Comparison of ENCODE assay signal across 27 cellular contexts in the genomic region with DNA sequence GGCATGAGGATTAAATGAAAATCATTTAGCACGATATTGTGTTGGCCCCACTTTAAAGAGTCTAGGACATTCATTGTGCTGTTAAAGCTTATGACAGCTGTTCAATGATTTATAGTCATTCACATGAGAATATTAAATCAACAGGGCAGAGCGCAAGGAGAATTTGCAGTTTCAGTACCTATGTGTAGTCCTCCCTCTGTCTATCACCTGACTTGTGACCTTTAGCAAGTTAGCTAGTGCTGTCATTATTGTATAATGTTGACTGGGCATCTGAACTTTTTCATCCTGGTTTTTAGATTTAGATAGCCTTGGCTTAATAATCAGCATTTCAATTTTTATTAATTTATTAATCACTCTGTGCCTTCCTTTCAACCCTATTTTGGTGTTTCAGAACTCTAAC. TPM values are rescaled to one million over a fixed set of nuclear protein-coding genes. Genes with fewer than 3 reads are reported as not detected.
DNase-seq lines count a peak whose midpoint lies in the region; ATAC-seq, FAIRE-seq and TF ChIP-seq lines count a peak whose summit lies in the region.
"Had no signal": no experiment of that assay in that cellular context is flagged by ENCODE, and none has a peak within 500 bp of the region (broad histone marks: within the 10 kb centered on the region; RNA-seq: fewer than 3 reads in every experiment).

No MANE protein-coding gene starts in this region.

- no peak for TF ChIP-seq CTCF in K562 (IDR thresholded peaks at IDR 0.05 in 2 of 3, conservative IDR thresholded peaks at IDR 0.05 in 1 of 3; ENCODE audit: insufficient read depth in 2 of 3, low read depth in 1 of 3, low read length in 3 of 3)
- no peak for TF ChIP-seq CTCF in right lobe of liver (IDR thresholded peaks at IDR 0.05)

- no peak for TF ChIP-seq POLR2A in K562 (conservative IDR thresholded peaks at IDR 0.05)
- TF ChIP-seq POLR2A in right lobe of liver (IDR thresholded peaks at IDR 0.05) = no peak

- no peaks in the 10 kb centered on the region for H3K27me3 ChIP-seq in K562 (ENCODE audit: control insufficient read depth in 2 of 2, insufficient read depth in 2 of 2, low read length in 2 of 2)
- H3K27me3 ChIP-seq in right lobe of liver = no peaks in the 10 kb centered on the region
- H3K27me3 ChIP-seq: BLaER1, MG63 had no signal

- no peak for FAIRE-seq in K562 (lab: Jason Lieb, UNC)
- FAIRE-seq: A204.1, D721Med, GM18507, HTR-8/SVneo had no signal

- no peaks in the 10 kb centered on the region for H3K79me2 ChIP-seq in K562 (ENCODE audit: control insufficient read depth, insufficient read depth, low read length)

- H3K9me1 ChIP-seq in K562 (ENCODE audit: control insufficient read depth, insufficient read depth, low read length) = no peaks in the 10 kb centered on the region

- ATAC-seq in Right ventricle myocardium superior (ENCODE audit: poor library complexity) (peak; percentile 6), left ventricle myocardium superior (no peak), K562 (no peak), right lobe of liver (peak in 3 of 4 donors; percentile 42 to 64 (median 43)), left colon (no peak), HG03039 (IDR thresholded peaks at IDR 0.05; ENCODE audit: unreplicated experiment) (no peak)

- POLR2A ChIA-PET in K562 (lab: Yijun Ruan, JAX) = interaction anchor here (0.9 to 1.3 kb wide), 3 partner anchors 10 to 29 kb away, joined by 3 to 4 read pairs (median 4); no protein-coding TSS in a partner anchor

- BruUV-seq in K562 (replicated peaks; lab: Mats Ljungman, UMichigan) = no TSS peak

- no peaks in the 10 kb centered on the region for H3K4me1 ChIP-seq in K562 (replicated peaks in 1 of 2; ENCODE audit: control insufficient read depth in 2 of 2, insufficient read depth in 2 of 2, low read length in 2 of 2)
- no peaks in the 10 kb centered on the region for H3K4me1 ChIP-seq in right lobe of liver
- H3K4me1 ChIP-seq: BLaER1 had no signal

- no peak for TF ChIP-seq RAD21 in K562 (CRISPR knock-in tag; conservative IDR thresholded peaks at IDR 0.05 in 1 of 2, IDR thresholded peaks at IDR 0.05 in 1 of 2)

- in situ Hi-C loops in K562 (cut with MboI) = no loop called here

- no peak overlapping the region for H3K9ac ChIP-seq in K562 (ENCODE audit: insufficient read depth in 1 of 2, low read depth in 2 of 2, low read length in 2 of 2)
- H3K9ac ChIP-seq: BLaER1, GM23248 had no signal

- CTCF ChIA-PET in K562 (lab: Yijun Ruan, JAX; ENCODE audit: low intra/inter-chr PET ratio) = no interaction called here

- H3K27ac ChIP-seq in K562 (ENCODE audit: extremely low read depth, low read depth, low read length) (no peak overlapping the region), right lobe of liver (no peak overlapping the region)
- H3K27ac ChIP-seq: BLaER1, GM23248, PC-9 had no signal

- no peak for DNase-seq in Right ventricle myocardium superior
- DNase-seq in left ventricle myocardium superior = no peak
- peak; percentile 6 for DNase-seq in NCI-H1694 (lab: John Stamatoyannopoulos, UW)
- no peak for DNase-seq in K562 (ENCODE audit: extremely low read depth in 1 of 4, low spot score in 3 of 4)
- DNase-seq in right lobe of liver = no peak
- DNase-seq in left colon = no peak
- DNase-seq: CD4-positive, CD25-positive, alpha-beta regulatory T cell; DMS53; GM23248; H9; HFFc6; KG1; MG63; NCI-H1930; NCI-H2107; NCI-H446 treated with DMSO at 0.1 percent for 48 hours; NCI-H526; PC-9; RPMI8226; SHP77 treated with DMSO at 0.1 percent for 48 hours had no signal

- H3K9me3 ChIP-seq in K562 (replicated peaks; ENCODE audit: control insufficient read depth, insufficient read depth, low read depth, low read length) (no peaks in the 10 kb centered on the region), right lobe of liver (no peaks in the 10 kb centered on the region)
- H3K9me3 ChIP-seq: BLaER1, MG63 had no signal

- intact Hi-C loops in Right ventricle myocardium superior (cut with DNase I) (no loop called here), left ventricle myocardium superior (cut with micrococcal nuclease) (no loop called here), K562 (cut with micrococcal nuclease) (no loop called here), right lobe of liver (cut with DNase I) (no loop called here), left colon (cut with DNase I, micrococcal nuclease) (no loop called here)

- WGBS in K562 (ENCODE audit: insufficient coverage, low coverage, missing lambda C conversion rate) = 86% methylated on average over 2 of the region's 2 CpGs
- WGBS in right lobe of liver (ENCODE audit: insufficient coverage, low coverage, low lambda C conversion rate, missing lambda C conversion rate) = 83% methylated on average over 2 of the region's 2 CpGs

- H3K36me3 ChIP-seq in K562 (ENCODE audit: control insufficient read depth, insufficient read depth, low read length) = peaks cover 79% of the 10 kb centered on the region
- H3K36me3 ChIP-seq in right lobe of liver = no peaks in the 10 kb centered on the region

- H4K20me1 ChIP-seq in K562 (replicated peaks; ENCODE audit: control insufficient read depth, insufficient read depth, low read length) = no peaks in the 10 kb centered on the region
- H4K20me1 ChIP-seq: BLaER1 had no signal

- H3K4me3 ChIP-seq in K562 (no peak overlapping the region), right lobe of liver (no peak overlapping the region)
- H3K4me3 ChIP-seq: BLaER1, GM23248, MG63, PC-9, SK-N-MC had no signal

- H2AFZ ChIP-seq in K562 (ENCODE audit: low read depth, low read length) = no peak overlapping the region
- H2AFZ ChIP-seq: GM23248, PC-9 had no signal

- no peak overlapping the region for H3K4me2 ChIP-seq in K562 (ENCODE audit: insufficient read depth, low read length)
- H3K4me2 ChIP-seq: BLaER1, PC-9 had no signal

- TF ChIP-seq EP300 in K562 (IDR thresholded peaks at IDR 0.05; ENCODE audit: low read length) = no peak

TF ChIP-seq in K562, 482 proteins besides CTCF, POLR2A, EP300 and RAD21:
- TF ChIP-seq ZFP30 (CRISPR knock-in tag; IDR thresholded peaks at IDR 0.05; ENCODE audit: borderline replicate concordance) = no peak
- peak; percentile 42 for TF ChIP-seq MEIS2 (IDR thresholded peaks at IDR 0.05; ENCODE audit: partially characterized antibody)
TF ChIP-seq in K562: peak in this region for 1.

RNA-seq across cellular contexts. Expression of gene BLM, which starts 46.6 kb away (rescaled TPM):
- total RNA-seq in Right ventricle myocardium superior = 37.0 TPM
- 35.9 TPM for total RNA-seq in left ventricle myocardium superior
- total RNA-seq in K562 (2011; cell fraction: chromatin; rRNA removed; ENCODE audit: low replicate concordance) = 33.0 and 98.2 TPM in 2 replicates
- 9.7 and 20.7 TPM in 2 replicates for total RNA-seq in K562 (2011; cell fraction: nucleolus; rRNA removed)
- 25.2 and 32.3 TPM in 2 replicates for total RNA-seq in K562 (2011; cell fraction: nucleoplasm; rRNA removed)
- 37.9 and 52.4 TPM in 2 replicates for total RNA-seq in K562 (2014; rRNA removed)
- 56.0 and 62.5 TPM in 2 replicates for total RNA-seq in K562 (2014; rRNA removed; fragmentation: Illumina TruSeq; extraction: Trizol)
- total RNA-seq in K562 (2015; rRNA removed; fragmentation: Illumina TruSeq; extraction: Trizol) = 49.5 and 51.5 TPM in 2 replicates
- 43.4 and 43.9 TPM in 2 replicates for total RNA-seq in K562 (2021)
- 36.5 and 45.5 TPM in 2 replicates for polyA plus RNA-seq in K562 (2011; rRNA removed)
- polyA plus RNA-seq in K562 (2011; cell fraction: cytosol; rRNA removed) = 13.9 and 18.1 TPM in 2 replicates
- 47.2 and 66.0 TPM in 2 replicates for polyA plus RNA-seq in K562 (2011; cell fraction: nucleus; rRNA removed)
- 24.4 and 33.5 TPM in 2 replicates for polyA plus RNA-seq in K562 (2012)
- 28.0 and 41.6 TPM in 2 replicates for polyA plus RNA-seq in K562 (2014; fragmentation: Illumina TruSeq; extraction: Trizol)
- 10 to 100 TPM; 21.0 to 29.7 TPM for polyA plus RNA-seq in K562 (2014; fragmentation: Nextera tagmentation; extraction: Ambion mirVana)
- polyA plus RNA-seq in K562 (2014; rRNA removed) = 22.6 and 35.7 TPM in 2 replicates
- 76.2 and 80.4 TPM in 2 replicates for polyA minus RNA-seq in K562 (2011; rRNA and poly(A)+ RNA removed)
- polyA minus RNA-seq in K562 (2011; cell fraction: cytosol; rRNA and poly(A)+ RNA removed) = 11.6 and 17.2 TPM in 2 replicates
- 14.8 and 27.4 TPM in 2 replicates for polyA minus RNA-seq in K562 (2011; cell fraction: nucleus; rRNA and poly(A)+ RNA removed)
- total RNA-seq in right lobe of liver = 1 to 10 TPM in 2 of 6 experiments, under 1 TPM in 4; 0.20 to 2.3 (median 0.45) TPM
- 1 to 10 TPM; 3.3 to 3.6 TPM for total RNA-seq in left colon

Comparison
In these comparisons a context has a peak if more than half of its experiments do, and no peak if none do; other contexts are left out.
1. ATAC-seq: peak in Right ventricle myocardium superior (single experiment) and right lobe of liver (3 of 4); none in left ventricle myocardium superior (single experiment), K562 (single experiment), left colon (single experiment) and HG03039 (single experiment).